Comparison of ENCODE assay signal across 21 cellular contexts in the genomic region with DNA sequence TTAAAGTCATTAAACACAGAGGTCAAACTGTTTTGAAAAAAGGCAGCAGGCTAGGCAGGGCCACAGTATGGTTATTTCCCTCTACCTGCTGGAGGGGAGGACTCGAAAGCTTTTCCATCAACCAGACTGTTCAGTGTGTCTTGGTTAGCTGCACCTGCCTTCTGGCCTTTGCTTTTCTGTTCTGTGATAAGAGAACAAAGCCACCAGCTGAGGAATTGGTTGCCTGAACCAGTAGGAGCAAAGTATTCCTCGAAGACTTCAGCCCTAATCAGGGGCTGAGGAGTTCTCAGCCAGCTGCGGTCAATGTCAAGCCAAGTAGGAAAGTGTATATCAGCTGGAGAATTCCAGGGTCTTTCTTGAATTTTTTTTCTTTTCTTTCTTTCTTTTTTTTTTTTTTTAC.
"Had no signal": no experiment of that assay in that cellular context is flagged by ENCODE, and none has a peak within 500 bp of the region (broad histone marks: within the 10 kb centered on the region; RNA-seq: fewer than 3 reads in every experiment).

No MANE protein-coding gene starts in this region.

- H3K4me3 ChIP-seq: hepatocyte, mucosa of descending colon, right lobe of liver had no signal

- DNase-seq: activated CD4-positive, alpha-beta memory T cell treated with anti-CD3 and anti-CD28 coated beads for 36 hours; activated CD4-positive, alpha-beta T cell treated with anti-CD3 and anti-CD28 coated beads for 36 hours; activated naive CD4-positive, alpha-beta T cell; brain microvascular endothelial cell; central memory CD4-positive, alpha-beta T cell; endodermal cell; foreskin fibroblast; mesenchymal stem cell; mucosa of descending colon; naive B cell; right lobe of liver; small intestine; stimulated activated CD4-positive, alpha-beta T cell treated with anti-CD3 and anti-CD28 coated beads, Interleukin-15, amount 100 ng/mL, for 24 hours; stimulated activated CD4-positive, alpha-beta T cell treated with anti-CD3 and anti-CD28 coated beads, Interleukin-2, amount 100 ng/mL, for 48 hours; trophoblast cell had no signal

- H3K4me3 Mint-ChIP-seq: activated CD4-positive, alpha-beta memory T cell treated with anti-CD3 and anti-CD28 coated beads for 36 hours; activated CD4-positive, alpha-beta T cell treated with anti-CD3 and anti-CD28 coated beads for 36 hours; activated T-helper 17 cell treated with anti-CD3 and anti-CD28 coated beads, Interleukin-2, amount 50 U/mL, for 72 hours; endodermal cell; naive B cell; neural crest cell; stimulated activated naive CD8-positive, alpha-beta T cell treated with anti-CD3 and anti-CD28 coated beads, Interleukin-15, Interleukin-2, amounts not matched to agents 100 ng/mL and 50 ng/mL, for 24 hours; T-helper 2 cell treated with Interferon-gamma antibody and Interleukin-4, amounts not matched to agents 5 μg/mL and 100 μg/mL, for 36 hours had no signal

- H3K4me1 ChIP-seq: right lobe of liver had no signal

- H3K27me3 Mint-ChIP-seq: activated CD4-positive, alpha-beta memory T cell treated with anti-CD3 and anti-CD28 coated beads for 36 hours; activated CD4-positive, alpha-beta T cell treated with anti-CD3 and anti-CD28 coated beads for 36 hours; naive B cell; stimulated activated naive CD8-positive, alpha-beta T cell treated with anti-CD3 and anti-CD28 coated beads, Interleukin-15, Interleukin-2, amounts not matched to agents 100 ng/mL and 50 ng/mL, for 24 hours had no signal

- H3K36me3 Mint-ChIP-seq: activated CD4-positive, alpha-beta memory T cell treated with anti-CD3 and anti-CD28 coated beads for 36 hours; naive B cell had no signal

- H3K9me3 Mint-ChIP-seq: activated CD4-positive, alpha-beta memory T cell treated with anti-CD3 and anti-CD28 coated beads for 36 hours; neural crest cell; stimulated activated naive CD8-positive, alpha-beta T cell treated with anti-CD3 and anti-CD28 coated beads, Interleukin-15, Interleukin-2, amounts not matched to agents 100 ng/mL and 50 ng/mL, for 24 hours; T-helper 2 cell treated with Interferon-gamma antibody and Interleukin-4, amounts not matched to agents 5 μg/mL and 100 μg/mL, for 36 hours had no signal

- H3K4me1 Mint-ChIP-seq: activated CD4-positive, alpha-beta T cell treated with anti-CD3 and anti-CD28 coated beads for 36 hours; activated T-helper 17 cell treated with anti-CD3 and anti-CD28 coated beads, Interleukin-2, amount 50 U/mL, for 72 hours; naive B cell; neural crest cell had no signal

- H3K36me3 ChIP-seq: brain microvascular endothelial cell, right lobe of liver had no signal

- H2AFZ ChIP-seq: hepatocyte had no signal

- H3K9me3 ChIP-seq: mucosa of descending colon, right lobe of liver had no signal

- ATAC-seq: activated CD4-positive, alpha-beta T cell treated with anti-CD3 and anti-CD28 coated beads for 36 hours; activated T-helper 17 cell treated with anti-CD3 and anti-CD28 coated beads, Interleukin-2, amount 50 U/mL, for 72 hours; mucosa of descending colon; right lobe of liver had no signal

- H3K27ac ChIP-seq: brain microvascular endothelial cell, epithelial cell of prostate, hepatocyte, right lobe of liver had no signal

- H3K4me2 ChIP-seq: hepatocyte had no signal

- H3K27ac Mint-ChIP-seq: activated CD4-positive, alpha-beta memory T cell treated with anti-CD3 and anti-CD28 coated beads for 36 hours; activated CD4-positive, alpha-beta T cell treated with anti-CD3 and anti-CD28 coated beads for 36 hours; activated T-helper 17 cell treated with anti-CD3 and anti-CD28 coated beads, Interleukin-2, amount 50 U/mL, for 72 hours; endodermal cell; naive B cell; stimulated activated naive CD8-positive, alpha-beta T cell treated with anti-CD3 and anti-CD28 coated beads, Interleukin-15, Interleukin-2, amounts not matched to agents 100 ng/mL and 50 ng/mL, for 24 hours; T-helper 2 cell treated with Interferon-gamma antibody and Interleukin-4, amounts not matched to agents 5 μg/mL and 100 μg/mL, for 36 hours had no signal

- H3K27me3 ChIP-seq: brain microvascular endothelial cell, hepatocyte, right lobe of liver had no signal
